ENCODE assay signal across 1 cellular context in the genomic region with DNA sequence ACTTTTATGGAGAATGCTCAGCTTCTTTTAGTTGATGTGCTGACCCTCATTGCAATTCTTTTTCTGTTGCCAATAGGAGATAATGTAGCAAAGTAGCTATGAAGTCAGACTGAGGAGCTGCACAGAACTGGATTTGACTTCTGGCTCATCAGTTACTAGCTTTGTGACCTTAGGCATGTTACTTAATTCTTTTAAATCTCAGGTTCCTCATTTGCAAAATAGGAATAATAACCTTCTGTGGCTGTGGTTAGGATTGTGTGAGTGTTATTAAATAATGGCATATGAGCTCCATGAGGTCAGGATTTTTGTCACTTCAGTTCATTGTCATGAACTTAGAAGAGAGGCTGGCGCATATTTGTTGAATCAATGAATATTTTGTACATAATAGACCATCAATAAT.
TF ChIP-seq lines count a peak whose summit lies in the region.

No MANE protein-coding gene starts in this region.

TF ChIP-seq in SK-N-SH treated with all-trans-retinoic acid at 6 μM for 48 hours, 23 proteins besides CTCF, POLR2A, EP300 and RAD21 (continued from another document):
- TF ChIP-seq, protein P1, sequence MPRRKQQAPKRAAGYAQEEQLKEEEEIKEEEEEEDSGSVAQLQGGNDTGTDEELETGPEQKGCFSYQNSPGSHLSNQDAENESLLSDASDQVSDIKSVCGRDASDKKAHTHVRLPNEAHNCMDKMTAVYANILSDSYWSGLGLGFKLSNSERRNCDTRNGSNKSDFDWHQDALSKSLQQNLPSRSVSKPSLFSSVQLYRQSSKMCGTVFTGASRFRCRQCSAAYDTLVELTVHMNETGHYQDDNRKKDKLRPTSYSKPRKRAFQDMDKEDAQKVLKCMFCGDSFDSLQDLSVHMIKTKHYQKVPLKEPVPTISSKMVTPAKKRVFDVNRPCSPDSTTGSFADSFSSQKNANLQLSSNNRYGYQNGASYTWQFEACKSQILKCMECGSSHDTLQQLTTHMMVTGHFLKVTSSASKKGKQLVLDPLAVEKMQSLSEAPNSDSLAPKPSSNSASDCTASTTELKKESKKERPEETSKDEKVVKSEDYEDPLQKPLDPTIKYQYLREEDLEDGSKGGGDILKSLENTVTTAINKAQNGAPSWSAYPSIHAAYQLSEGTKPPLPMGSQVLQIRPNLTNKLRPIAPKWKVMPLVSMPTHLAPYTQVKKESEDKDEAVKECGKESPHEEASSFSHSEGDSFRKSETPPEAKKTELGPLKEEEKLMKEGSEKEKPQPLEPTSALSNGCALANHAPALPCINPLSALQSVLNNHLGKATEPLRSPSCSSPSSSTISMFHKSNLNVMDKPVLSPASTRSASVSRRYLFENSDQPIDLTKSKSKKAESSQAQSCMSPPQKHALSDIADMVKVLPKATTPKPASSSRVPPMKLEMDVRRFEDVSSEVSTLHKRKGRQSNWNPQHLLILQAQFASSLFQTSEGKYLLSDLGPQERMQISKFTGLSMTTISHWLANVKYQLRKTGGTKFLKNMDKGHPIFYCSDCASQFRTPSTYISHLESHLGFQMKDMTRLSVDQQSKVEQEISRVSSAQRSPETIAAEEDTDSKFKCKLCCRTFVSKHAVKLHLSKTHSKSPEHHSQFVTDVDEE (CRISPR knock-in tag; IDR thresholded peaks at IDR 0.05), result no peak
TF ChIP-seq in SK-N-SH treated with all-trans-retinoic acid at 6 μM for 48 hours: peak in this region for 0.
